ENCODE assay signal across 9 cellular contexts in genomic region chr6:21263531-21264287, GRCh38.
DNase-seq lines count a peak whose midpoint lies in the region; ATAC-seq and TF ChIP-seq lines count a peak whose summit lies in the region.
"Had no signal": no experiment of that assay in that cellular context is flagged by ENCODE, and none has a peak within 500 bp of the region (broad histone marks: within the 10 kb centered on the region; RNA-seq: fewer than 3 reads in every experiment).

No MANE protein-coding gene starts in this region.

- BruUV-seq in PC-3 (replicated peaks; lab: Mats Ljungman, UMichigan) = no TSS peak

- H3K9ac ChIP-seq in PC-3 (ENCODE audit: low read length) (no peak overlapping the region), colonic mucosa (ENCODE audit: low read depth in 2 of 2, low read length in 2 of 2) (no peak overlapping the region)
- H3K9ac ChIP-seq: parathyroid adenoma had no signal

- TF ChIP-seq CTCF in PC-3 (conservative IDR thresholded peaks at IDR 0.05; ENCODE audit: low read depth, low read length) (no peak), colonic mucosa (IDR thresholded peaks at IDR 0.05) (no peak)

- H3K4me2 ChIP-seq in PC-3 (ENCODE audit: low read length) = 0 out of 2 replicates have a peak overlapping the region, but pooled peaks have one; percentile 35

- no peaks in the 10 kb centered on the region for H3K9me3 ChIP-seq in PC-3 (ENCODE audit: low read length)
- no peaks in the 10 kb centered on the region for H3K9me3 ChIP-seq in colonic mucosa

- no peaks in the 10 kb centered on the region for H3K9me2 ChIP-seq in PC-3 (replicated peaks; ENCODE audit: low read length)

- H4K20me1 ChIP-seq in PC-3 (ENCODE audit: low read length) = no peaks in the 10 kb centered on the region

- ATAC-seq in GM18520 (IDR thresholded peaks at IDR 0.05; ENCODE audit: unreplicated experiment) (peak; percentile 66), HG02870 (IDR thresholded peaks at IDR 0.05; ENCODE audit: unreplicated experiment) (peak; percentile 65), PC-3 (no peak), left colon (peak; percentile 17), HG03108 (IDR thresholded peaks at IDR 0.05; ENCODE audit: unreplicated experiment) (no peak), left lobe of liver (no peak)

- H3K27ac ChIP-seq in PC-3 (ENCODE audit: low read length) (peak overlapping the region; percentile 84), colonic mucosa (no peak overlapping the region)
- H3K27ac ChIP-seq: parathyroid adenoma had no signal

- intact Hi-C loops in PC-3 (cut with micrococcal nuclease) = loop anchor here (2.0 kb wide), 1 partner anchor 37 kb away; no protein-coding TSS in a partner anchor
- intact Hi-C loops in left colon (cut with DNase I, micrococcal nuclease) = no loop called here
- intact Hi-C loops in colonic mucosa (cut with DNase I) = no loop called here

- no peaks in the 10 kb centered on the region for H3K79me2 ChIP-seq in PC-3 (ENCODE audit: low read length)
- H3K79me2 ChIP-seq: parathyroid adenoma had no signal

- H3K4me3 ChIP-seq in PC-3 (ENCODE audit: low read length) (no peak overlapping the region), colonic mucosa (no peak overlapping the region)

- H3F3A ChIP-seq in PC-3 (ENCODE audit: low read length, unreplicated experiment) = no peaks in the 10 kb centered on the region

- CTCF ChIA-PET in PC-3 (lab: Charles Lee) = no interaction called here

- DNase-seq in PC-3 (peak; percentile 30), left colon (no peak), left lobe of liver (ENCODE audit: low spot score) (no peak), colonic mucosa (no peak)
- no peak for DNase-seq in activated CD4-positive, CD25-positive, alpha-beta regulatory T cell (lab: John Stamatoyannopoulos, UW)

- peak overlapping the region; percentile 1; the same call in 1 of the 2 replicates for H2AFZ ChIP-seq in PC-3 (ENCODE audit: low read length)
- H2AFZ ChIP-seq: parathyroid adenoma had no signal

- H3K36me3 ChIP-seq in PC-3 (ENCODE audit: low read depth, low read length) (no peaks in the 10 kb centered on the region), colonic mucosa (no peaks in the 10 kb centered on the region)

- no peaks in the 10 kb centered on the region for H3K27me3 ChIP-seq in PC-3 (ENCODE audit: low read length)
- no peaks in the 10 kb centered on the region for H3K27me3 ChIP-seq in colonic mucosa

- H3K4me1 ChIP-seq in PC-3 (ENCODE audit: insufficient read depth, low read length) (peaks cover 28% of the 10 kb centered on the region), colonic mucosa (no peaks in the 10 kb centered on the region)
- H3K4me1 ChIP-seq: parathyroid adenoma had no signal

- POLR2A ChIA-PET in PC-3 (lab: Charles Lee; ENCODE audit: unreplicated experiment) = no interaction called here

Comparison
In these comparisons a context has a peak if more than half of its experiments do, and no peak if none do; other contexts are left out.
1. ATAC-seq: peak in GM18520 (single experiment), HG02870 (single experiment) and left colon (single experiment); none in PC-3 (single experiment), HG03108 (single experiment) and left lobe of liver (single experiment).